Comparison of ENCODE assay signal across 1 cellular context in the genomic region with DNA sequence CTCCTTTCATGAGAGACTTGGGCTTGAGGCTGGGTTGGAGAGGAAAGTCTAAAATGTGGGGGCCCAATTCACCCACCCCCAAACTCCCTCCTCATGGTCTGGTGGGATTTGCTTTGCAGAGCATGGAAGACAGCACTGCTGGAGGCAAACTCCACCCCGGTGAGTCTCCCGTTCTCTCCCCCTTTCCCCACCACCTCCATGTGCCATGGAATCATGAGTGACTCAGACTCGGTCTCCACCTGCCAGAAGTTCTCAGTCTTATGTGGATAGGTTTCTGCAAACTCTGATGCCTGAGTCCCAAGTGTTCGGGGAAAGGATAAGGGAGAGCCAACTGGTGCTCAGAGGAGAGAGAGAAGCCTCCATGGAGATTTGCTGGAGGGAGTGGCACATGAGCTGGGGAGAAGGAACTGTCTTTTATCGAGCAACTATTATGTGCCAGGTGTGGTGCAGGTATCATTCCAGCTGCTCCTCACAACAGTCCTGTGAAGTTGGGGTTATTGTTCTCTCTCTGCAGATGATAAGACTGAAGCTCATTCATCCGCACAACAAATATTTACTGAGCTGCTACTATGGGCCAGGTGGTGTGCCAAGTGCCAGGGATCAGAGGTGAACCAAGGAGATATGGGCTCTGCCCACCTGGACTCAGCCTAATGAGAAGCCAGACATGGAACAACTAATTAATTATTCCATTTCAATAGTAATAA.
TF ChIP-seq lines count a peak whose summit lies in the region.

No MANE protein-coding gene starts in this region.

TF ChIP-seq in HCT116, 20 proteins besides CTCF, POLR2A, EP300 and RAD21:
- no peak for TF ChIP-seq EGR1 (IDR thresholded peaks at IDR 0.05; ENCODE audit: low read depth)
- no peak for TF ChIP-seq FOSL1 (IDR thresholded peaks at IDR 0.05; ENCODE audit: low read depth)
- no peak for TF ChIP-seq ATF3 (IDR thresholded peaks at IDR 0.05)
- no peak for TF ChIP-seq CEBPB (IDR thresholded peaks at IDR 0.05; ENCODE audit: low read depth)
- no peak for TF ChIP-seq CBX3 (IDR thresholded peaks at IDR 0.05; ENCODE audit: low read depth)
- TF ChIP-seq YY1 (IDR thresholded peaks at IDR 0.05; ENCODE audit: extremely low read depth, insufficient replicate concordance, low read depth, low read length), result no peak
- no peak for TF ChIP-seq EZH2phosphoT487 (IDR thresholded peaks at IDR 0.05; ENCODE audit: borderline replicate concordance)
- no peak for TF ChIP-seq ELF1 (IDR thresholded peaks at IDR 0.05; ENCODE audit: borderline replicate concordance, low read depth)
- TF ChIP-seq ZBTB33 (IDR thresholded peaks at IDR 0.05; ENCODE audit: extremely low read depth, insufficient replicate concordance, low read length), result no peak
- no peak for TF ChIP-seq EZH2 (IDR thresholded peaks at IDR 0.05)
- TF ChIP-seq POLR2AphosphoS5 (IDR thresholded peaks at IDR 0.05; ENCODE audit: low read depth, low read length), result no peak
- no peak for TF ChIP-seq SP1 (IDR thresholded peaks at IDR 0.05; ENCODE audit: low read depth)
- TF ChIP-seq, protein P1, sequence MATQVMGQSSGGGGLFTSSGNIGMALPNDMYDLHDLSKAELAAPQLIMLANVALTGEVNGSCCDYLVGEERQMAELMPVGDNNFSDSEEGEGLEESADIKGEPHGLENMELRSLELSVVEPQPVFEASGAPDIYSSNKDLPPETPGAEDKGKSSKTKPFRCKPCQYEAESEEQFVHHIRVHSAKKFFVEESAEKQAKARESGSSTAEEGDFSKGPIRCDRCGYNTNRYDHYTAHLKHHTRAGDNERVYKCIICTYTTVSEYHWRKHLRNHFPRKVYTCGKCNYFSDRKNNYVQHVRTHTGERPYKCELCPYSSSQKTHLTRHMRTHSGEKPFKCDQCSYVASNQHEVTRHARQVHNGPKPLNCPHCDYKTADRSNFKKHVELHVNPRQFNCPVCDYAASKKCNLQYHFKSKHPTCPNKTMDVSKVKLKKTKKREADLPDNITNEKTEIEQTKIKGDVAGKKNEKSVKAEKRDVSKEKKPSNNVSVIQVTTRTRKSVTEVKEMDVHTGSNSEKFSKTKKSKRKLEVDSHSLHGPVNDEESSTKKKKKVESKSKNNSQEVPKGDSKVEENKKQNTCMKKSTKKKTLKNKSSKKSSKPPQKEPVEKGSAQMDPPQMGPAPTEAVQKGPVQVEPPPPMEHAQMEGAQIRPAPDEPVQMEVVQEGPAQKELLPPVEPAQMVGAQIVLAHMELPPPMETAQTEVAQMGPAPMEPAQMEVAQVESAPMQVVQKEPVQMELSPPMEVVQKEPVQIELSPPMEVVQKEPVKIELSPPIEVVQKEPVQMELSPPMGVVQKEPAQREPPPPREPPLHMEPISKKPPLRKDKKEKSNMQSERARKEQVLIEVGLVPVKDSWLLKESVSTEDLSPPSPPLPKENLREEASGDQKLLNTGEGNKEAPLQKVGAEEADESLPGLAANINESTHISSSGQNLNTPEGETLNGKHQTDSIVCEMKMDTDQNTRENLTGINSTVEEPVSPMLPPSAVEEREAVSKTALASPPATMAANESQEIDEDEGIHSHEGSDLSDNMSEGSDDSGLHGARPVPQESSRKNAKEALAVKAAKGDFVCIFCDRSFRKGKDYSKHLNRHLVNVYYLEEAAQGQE (IDR thresholded peaks at IDR 0.05; ENCODE audit: low read depth), result no peak
- TF ChIP-seq ZNF274 (IDR thresholded peaks at IDR 0.05; ENCODE audit: low read depth, low read length), result no peak
